ENCODE assay signal across 1 cellular context in genomic region chr17:72661945-72662826, GRCh38.
A peak's percentile ranks its signal among the peaks of the same experiment; 100 is the strongest.
TF ChIP-seq lines count a peak whose summit lies in the region.

No MANE protein-coding gene starts in this region.

TF ChIP-seq in HEK293, 187 proteins besides CTCF, POLR2A, EP300 and RAD21 (continued from another document):
- TF ChIP-seq ZBTB49 (tag by site-specific recombination; IDR thresholded peaks at IDR 0.05; ENCODE audit: low read depth) (no peak), PRDM1 (tag by site-specific recombination; IDR thresholded peaks at IDR 0.05) (peak; percentile 92), BCL11B (tag by site-specific recombination; IDR thresholded peaks at IDR 0.05; ENCODE audit: low read depth) (no peak), PATZ1 (tag by site-specific recombination; IDR thresholded peaks at IDR 0.05) (no peak), ZNF571 (tag by site-specific recombination; IDR thresholded peaks at IDR 0.05) (no peak), ZBTB10 (tag by site-specific recombination; IDR thresholded peaks at IDR 0.05) (no peak), ZNF366 (tag by site-specific recombination; conservative IDR thresholded peaks at IDR 0.05) (peak; percentile 95), ZNF341 (tag by site-specific recombination; IDR thresholded peaks at IDR 0.05; ENCODE audit: low read depth) (no peak), ZNF518A (tag by site-specific recombination; conservative IDR thresholded peaks at IDR 0.05; ENCODE audit: low read depth) (no peak), ZNF16 (tag by site-specific recombination; IDR thresholded peaks at IDR 0.05; ENCODE audit: low read depth) (no peak), WT1 (tag by site-specific recombination; IDR thresholded peaks at IDR 0.05) (no peak), ZNF707 (tag by site-specific recombination; IDR thresholded peaks at IDR 0.05) (no peak), ZNF514 (tag by site-specific recombination; IDR thresholded peaks at IDR 0.05) (no peak), BCL6B (tag by site-specific recombination; IDR thresholded peaks at IDR 0.05) (0 out of 2 replicates have a peak, but pooled peaks have one; percentile 11), ZNF610 (tag by site-specific recombination; IDR thresholded peaks at IDR 0.05; ENCODE audit: borderline replicate concordance) (no peak), MZF1 (tag by site-specific recombination; IDR thresholded peaks at IDR 0.05; ENCODE audit: borderline replicate concordance) (no peak), PRDM6 (tag by site-specific recombination; IDR thresholded peaks at IDR 0.05) (no peak), ZNF302 (tag by site-specific recombination; IDR thresholded peaks at IDR 0.05; ENCODE audit: low read depth) (no peak), ZXDB (tag by site-specific recombination; IDR thresholded peaks at IDR 0.05) (no peak), ZFP37 (tag by site-specific recombination; IDR thresholded peaks at IDR 0.05) (no peak)
